In the genomic region with DNA sequence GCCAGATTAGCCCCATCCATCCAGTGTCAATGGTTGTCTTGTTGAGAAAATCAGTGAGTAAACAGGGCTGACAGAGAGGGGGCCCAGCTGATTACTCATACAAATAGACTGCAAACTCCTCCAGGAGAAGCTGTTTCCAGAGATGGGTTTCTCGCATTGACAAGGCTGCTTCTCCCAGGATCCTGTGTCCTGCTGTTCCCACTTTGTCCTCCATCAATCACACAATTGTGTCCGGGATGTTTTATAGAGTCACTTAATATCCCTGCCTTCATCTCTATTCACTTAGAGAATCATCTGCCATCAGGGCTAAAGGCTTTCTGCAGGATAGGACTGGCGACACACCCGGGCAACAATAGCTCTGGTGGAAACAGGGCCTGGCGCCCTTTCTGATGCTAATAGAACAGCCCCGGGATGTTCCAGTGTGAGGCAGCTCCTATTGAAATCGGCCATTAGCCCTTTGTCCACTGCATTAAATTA, we compare ENCODE assay signal across 24 cellular contexts.
DNase-seq lines count a peak whose midpoint lies in the region; ATAC-seq, FAIRE-seq and TF ChIP-seq lines count a peak whose summit lies in the region.
"Had no signal": no experiment of that assay in that cellular context is flagged by ENCODE, and none has a peak within 500 bp of the region (broad histone marks: within the 10 kb centered on the region; RNA-seq: fewer than 3 reads in every experiment).

No MANE protein-coding gene starts in this region.

- H3K23me2 ChIP-seq in H1 (ENCODE audit: low read depth, low read length), result peaks cover 7% of the 10 kb centered on the region; the same call in 1 of the 2 replicates

- H4K5ac ChIP-seq in H1 (ENCODE audit: insufficient read length, low read depth, low read length), result no peak overlapping the region

- no peak; a peak in 1 of 4 replicates for TF ChIP-seq RAD21 in H1 (IDR thresholded peaks at IDR 0.05 in 1 of 2, conservative IDR thresholded peaks at IDR 0.05 in 1 of 2; ENCODE audit: low read depth in 2 of 2, low read length in 2 of 2)

- TF ChIP-seq POLR2A in H1 (IDR thresholded peaks at IDR 0.05; ENCODE audit: control extremely low read depth in 1 of 2, low read depth in 2 of 2, low read length in 2 of 2), result no peak

- H3K9ac ChIP-seq in H1 (replicated peaks in 1 of 4; ENCODE audit: extremely low read depth in 1 of 4, low read depth in 3 of 4, low read length in 3 of 4), result no peak overlapping the region
- H3K9ac ChIP-seq: GM23248 had no signal

- no peaks in the 10 kb centered on the region for H3K9me3 ChIP-seq in H1 (ENCODE audit: insufficient read depth in 2 of 2, low read depth in 1 of 2, low read length in 1 of 2)
- H3K9me3 ChIP-seq in mesodermal cell (ENCODE audit: control insufficient read depth, low read length), result no peaks in the 10 kb centered on the region
- peaks cover 9% of the 10 kb centered on the region for H3K9me3 ChIP-seq in WERI-Rb-1 (ENCODE audit: severe bottlenecking)
- H3K9me3 ChIP-seq in naive thymus-derived CD4-positive, alpha-beta T cell (ENCODE audit: control insufficient read depth in 2 of 3, low read length in 3 of 3), result no peaks in the 10 kb centered on the region
- H3K9me3 ChIP-seq: body of pancreas, left lung, vagina had no signal

- H4K91ac ChIP-seq in H1 (replicated peaks; ENCODE audit: insufficient read length, low read length), result no peak overlapping the region

- FAIRE-seq in H1 (lab: Jason Lieb, UNC), result peak; percentile 28

- no peak overlapping the region for H2BK12ac ChIP-seq in H1 (ENCODE audit: low read depth, low read length)

- H3K27me3 ChIP-seq in H1 (replicated peaks in 1 of 4; ENCODE audit: control insufficient read depth in 3 of 4, extremely low read depth in 1 of 4, insufficient read depth in 3 of 4, low read length in 3 of 4) (peaks cover 75 to 99% (median 94%) of the 10 kb centered on the region in 4 experiments), WERI-Rb-1 (ENCODE audit: insufficient read depth, low read depth, severe bottlenecking) (no peaks in the 10 kb centered on the region)
- peaks cover 0 to 7% of the 10 kb centered on the region in 2 donors for H3K27me3 ChIP-seq in naive thymus-derived CD4-positive, alpha-beta T cell (ENCODE audit: control insufficient read depth in 2 of 2, insufficient read depth in 2 of 2, low read length in 2 of 2)
- H3K27me3 ChIP-seq: vagina had no signal

- H3K4me3 ChIP-seq in H1 (ENCODE audit: extremely low read depth in 1 of 4, insufficient read depth in 2 of 4, low read depth in 3 of 4, low read length in 4 of 4) (no peak overlapping the region), mesodermal cell (ENCODE audit: extremely low read depth, insufficient read depth, low read length, poor library complexity, severe bottlenecking) (no peak overlapping the region), WERI-Rb-1 (ENCODE audit: low read depth, low read length) (no peak overlapping the region)
- H3K4me3 ChIP-seq in naive thymus-derived CD4-positive, alpha-beta T cell (ENCODE audit: low read length), result no peak overlapping the region
- H3K4me3 ChIP-seq: body of pancreas, GM23248, left lung, PC-9, SK-N-MC, vagina had no signal

- in situ Hi-C loops in GM13977 (cut with MboI; ENCODE audit: low pct_unique_long_range_greater_than_20kb, low sequenced_read_pairs, unreplicated experiment), result no loop called here

- H3K4me3 Mint-ChIP-seq in naive thymus-derived CD4-positive, alpha-beta T cell, result peak overlapping the region in 1 of 10 donors; percentile 50
- H3K4me3 Mint-ChIP-seq: activated naive CD4-positive, alpha-beta T cell treated with anti-CD3 and anti-CD28 coated beads, Interleukin-2, amount 50 U/mL, for 24 hours; stimulated activated naive CD8-positive, alpha-beta T cell treated with anti-CD3 and anti-CD28 coated beads, Interleukin-15, Interleukin-2, amounts not matched to agents 100 ng/mL and 50 ng/mL, for 24 hours had no signal

- no peak overlapping the region for H4K8ac ChIP-seq in H1 (ENCODE audit: extremely low read depth, insufficient read depth, low read length)

- H4K20me1 ChIP-seq in H1 (replicated peaks in 1 of 2; ENCODE audit: control insufficient read depth in 1 of 2, insufficient read depth in 2 of 2, low read length in 2 of 2), result peaks cover 26 to 38% of the 10 kb centered on the region in 2 experiments

- H3K9me3 Mint-ChIP-seq in naive thymus-derived CD4-positive, alpha-beta T cell, result peaks cover 0 to 4% (median 0%) of the 10 kb centered on the region in 11 donors
- H3K9me3 Mint-ChIP-seq: activated naive CD4-positive, alpha-beta T cell treated with anti-CD3 and anti-CD28 coated beads, Interleukin-2, amount 50 U/mL, for 24 hours; CD4-positive, alpha-beta T cell; stimulated activated naive CD8-positive, alpha-beta T cell treated with anti-CD3 and anti-CD28 coated beads, Interleukin-15, Interleukin-2, amounts not matched to agents 100 ng/mL and 50 ng/mL, for 24 hours had no signal

- no peaks in the 10 kb centered on the region for H3K36me3 Mint-ChIP-seq in naive thymus-derived CD4-positive, alpha-beta T cell
- H3K36me3 Mint-ChIP-seq: activated naive CD4-positive, alpha-beta T cell treated with anti-CD3 and anti-CD28 coated beads, Interleukin-2, amount 50 U/mL, for 24 hours had no signal

- TF ChIP-seq CTCF in H1 (IDR thresholded peaks at IDR 0.05; ENCODE audit: control extremely low read depth in 1 of 3, insufficient read depth in 1 of 3, low read depth in 1 of 3, low read length in 3 of 3), result no peak
- TF ChIP-seq CTCF in GM13977 (IDR thresholded peaks at IDR 0.05; ENCODE audit: extremely low read depth, insufficient read depth, missing control alignments), result no peak
- no peak for TF ChIP-seq CTCF in WERI-Rb-1 (IDR thresholded peaks at IDR 0.05; ENCODE audit: low read depth, low read length)

- H2AK5ac ChIP-seq in H1 (ENCODE audit: low read depth, low read length), result no peak overlapping the region

- peaks cover 38 to 83% (median 62%) of the 10 kb centered on the region in 5 donors for H3K27me3 Mint-ChIP-seq in naive thymus-derived CD4-positive, alpha-beta T cell

- H3K36me3 ChIP-seq in H1 (ENCODE audit: control insufficient read depth in 2 of 4, insufficient read depth in 4 of 4, low read length in 3 of 4) (peaks cover 0 to 6% (median 0%) of the 10 kb centered on the region in 4 experiments; a peak in 1 of 8 replicates), mesodermal cell (ENCODE audit: control insufficient read depth, insufficient read depth, low read length) (no peaks in the 10 kb centered on the region), WERI-Rb-1 (no peaks in the 10 kb centered on the region)
- H3K36me3 ChIP-seq in naive thymus-derived CD4-positive, alpha-beta T cell (ENCODE audit: control insufficient read depth in 2 of 3, insufficient read depth in 3 of 3, low read length in 3 of 3), result no peaks in the 10 kb centered on the region
- H3K36me3 ChIP-seq: left lung, vagina had no signal

- H3K4me1 ChIP-seq in H1 (replicated peaks in 1 of 4; ENCODE audit: control insufficient read depth in 3 of 4, insufficient read depth in 4 of 4, low read length in 3 of 4), result peaks cover 12 to 38% (median 21%) of the 10 kb centered on the region in 4 experiments
- peaks cover 22% of the 10 kb centered on the region for H3K4me1 ChIP-seq in mesodermal cell (ENCODE audit: control insufficient read depth, insufficient read depth, low read length, poor library complexity, severe bottlenecking)
- H3K4me1 ChIP-seq in naive thymus-derived CD4-positive, alpha-beta T cell (ENCODE audit: control insufficient read depth in 2 of 2, insufficient read depth in 2 of 2, low read length in 2 of 2), result peaks cover 0 to 10% of the 10 kb centered on the region in 2 donors

- H3K27ac Mint-ChIP-seq in naive thymus-derived CD4-positive, alpha-beta T cell, result no peak overlapping the region
- H3K27ac Mint-ChIP-seq: activated naive CD4-positive, alpha-beta T cell treated with anti-CD3 and anti-CD28 coated beads, Interleukin-2, amount 50 U/mL, for 24 hours; CD4-positive, alpha-beta T cell; progenitor cell of endocrine pancreas; stimulated activated naive CD8-positive, alpha-beta T cell treated with anti-CD3 and anti-CD28 coated beads, Interleukin-15, Interleukin-2, amounts not matched to agents 100 ng/mL and 50 ng/mL, for 24 hours had no signal

- peaks cover 10 to 31% (median 24%) of the 10 kb centered on the region in 7 donors for H3K4me1 Mint-ChIP-seq in naive thymus-derived CD4-positive, alpha-beta T cell

- DNase-seq in ELF-1 (ENCODE audit: low read depth, low spot score) (peak; percentile 94), NCI-H1930 (lab: John Stamatoyannopoulos, UW) (peak; percentile 85 to 87), H1 (ENCODE audit: low read depth in 1 of 2, low spot score in 2 of 2) (peak in 1 of 2 experiments; percentile 53), GM13977 (ENCODE audit: low spot score) (no peak), WERI-Rb-1 (no peak), middle frontal gyrus (ENCODE audit: extremely low spot score, low spot score) (no peak)
- DNase-seq in naive thymus-derived CD4-positive, alpha-beta T cell, result no peak
- DNase-seq: ACHN; body of pancreas; CD4-positive, alpha-beta T cell; dermis blood vessel endothelial cell; DND-41; GM23248; Karpas-422; left lung; NCI-H524; PC-9 had no signal

- no peak overlapping the region for H2BK5ac ChIP-seq in H1 (ENCODE audit: low read depth, low read length)

- H2BK15ac ChIP-seq in H1 (ENCODE audit: low read length), result no peak overlapping the region

- no peak overlapping the region for H3K4ac ChIP-seq in H1 (replicated peaks; ENCODE audit: insufficient read length, low read depth, low read length)

- ATAC-seq in naive thymus-derived CD4-positive, alpha-beta T cell, result no peak
- ATAC-seq: body of pancreas, esophagus mucosa, left lung had no signal

- no peak overlapping the region for H3K18ac ChIP-seq in H1 (ENCODE audit: extremely low read depth, low read length)

- H2BK120ac ChIP-seq in H1 (replicated peaks; ENCODE audit: low read depth, low read length), result no peak overlapping the region

- H3K4me2 ChIP-seq in H1 (ENCODE audit: insufficient read depth in 1 of 2, low read depth in 2 of 2, low read length in 2 of 2), result peak overlapping the region; percentile 14 to 32; a peak in 2 of 4 replicates
- H3K4me2 ChIP-seq: PC-9 had no signal

- no peak overlapping the region for H3K23ac ChIP-seq in H1 (ENCODE audit: insufficient read length)

- no peak overlapping the region for H3K27ac ChIP-seq in H1 (ENCODE audit: low read depth, low read length)
- peak overlapping the region; percentile 19 for H3K27ac ChIP-seq in mesodermal cell (ENCODE audit: low read depth, low read length, severe bottlenecking)
- no peak overlapping the region for H3K27ac ChIP-seq in WERI-Rb-1
- H3K27ac ChIP-seq in naive thymus-derived CD4-positive, alpha-beta T cell (ENCODE audit: low read depth, low read length), result no peak overlapping the region
- H3K27ac ChIP-seq: body of pancreas, GM23248, left lung, PC-9, SK-N-MC, vagina had no signal

- POLR2A ChIA-PET in H1 (lab: Charles Lee; ENCODE audit: partially characterized antibody), result interaction anchor here (1.0 to 1.6 kb wide), 2 partner anchors 73 to 206 kb away, joined by 3 read pairs; no protein-coding TSS in a partner anchor
- POLR2A ChIA-PET in naive thymus-derived CD4-positive, alpha-beta T cell (lab: Charles Lee), result no interaction called here

- H3K56ac ChIP-seq in H1 (replicated peaks; ENCODE audit: insufficient read length, low read depth, low read length), result no peak overlapping the region

- no peak overlapping the region for H2AFZ ChIP-seq in H1 (ENCODE audit: low read length)
- H2AFZ ChIP-seq: GM23248, PC-9 had no signal

- no peaks in the 10 kb centered on the region for H3K79me2 ChIP-seq in H1 (ENCODE audit: control insufficient read depth in 1 of 2, insufficient read depth in 2 of 2, low read length in 2 of 2)

- no peak overlapping the region for H3K14ac ChIP-seq in H1 (ENCODE audit: insufficient read length)

- intact Hi-C loops in naive thymus-derived CD4-positive, alpha-beta T cell (cut with micrococcal nuclease), result no loop called here

- 0% methylated on average over 7 of the region's 7 CpGs; no CpG with 5 or more reads in 1 of the 2 experiments for WGBS in H1 (ENCODE audit: extremely low coverage in 1 of 2, insufficient coverage in 1 of 2, insufficient read length in 1 of 2, insufficient replicate concordance in 2 of 2, low coverage in 1 of 2, low lambda C conversion rate in 2 of 2, missing lambda C conversion rate in 1 of 2), 2 experiments
- 4 to 24% methylated on average over 3 to 5 of the region's 7 CpGs for WGBS in mesodermal cell (ENCODE audit: insufficient coverage in 2 of 2), 2 experiments

- TF ChIP-seq EP300 in H1 (IDR thresholded peaks at IDR 0.05; ENCODE audit: borderline replicate concordance in 1 of 2, low read depth in 2 of 2, low read length in 2 of 2), result 0 out of 3 replicates have a peak, but pooled peaks of 1 of the 2 experiments have one; percentile 24

- H2BK20ac ChIP-seq in H1 (ENCODE audit: low read length), result no peak overlapping the region

- CTCF ChIA-PET in H1 (lab: Charles Lee; ENCODE audit: partially characterized antibody), result interaction anchor here (1.4 kb wide), 1 partner anchor 212 kb away, joined by 4 read pairs; no protein-coding TSS in a partner anchor
- CTCF ChIA-PET in naive thymus-derived CD4-positive, alpha-beta T cell (lab: Charles Lee), result no interaction called here

- H3K79me1 ChIP-seq in H1 (ENCODE audit: low read depth, low read length), result no peaks in the 10 kb centered on the region

Comparison
In these comparisons a context has a peak if more than half of its experiments do, and no peak if none do; other contexts are left out.
1. DNase-seq: peak in ELF-1 (single experiment) and NCI-H1930 (2 of 2); none in GM13977 (single experiment), WERI-Rb-1 (single experiment), middle frontal gyrus (single experiment) and naive thymus-derived CD4-positive, alpha-beta T cell (0 of 9).